Comparison of ENCODE assay signal across 2 cellular contexts in genomic region chr4:7120341-7120740, GRCh38.
TF ChIP-seq lines count a peak whose summit lies in the region.

No MANE protein-coding gene starts in this region.

TF ChIP-seq in HepG2, 621 proteins besides CTCF, POLR2A, EP300 and RAD21:
- TF ChIP-seq NFYB (CRISPR knock-in tag; IDR thresholded peaks at IDR 0.05): peak; percentile 71
- no peak for TF ChIP-seq ZNF142 (CRISPR knock-in tag; IDR thresholded peaks at IDR 0.05)
- peak; percentile 69 for TF ChIP-seq NFYC (CRISPR knock-in tag; IDR thresholded peaks at IDR 0.05)
- TF ChIP-seq USF2 (IDR thresholded peaks at IDR 0.05; ENCODE audit: low read depth, low read length): no peak
- TF ChIP-seq USF2 (CRISPR knock-in tag; IDR thresholded peaks at IDR 0.05; ENCODE audit: borderline replicate concordance): peak; percentile 24; the same call in 1 of the 2 replicates

TF ChIP-seq in GM12878, 131 proteins besides CTCF, POLR2A, EP300 and RAD21:
- TF ChIP-seq RELA (IDR thresholded peaks at IDR 0.05; ENCODE audit: borderline replicate concordance, partially characterized antibody): no peak
- TF ChIP-seq SP1 (IDR thresholded peaks at IDR 0.05; ENCODE audit: low read depth, low read length): peak; percentile 44
